In the genomic region with DNA sequence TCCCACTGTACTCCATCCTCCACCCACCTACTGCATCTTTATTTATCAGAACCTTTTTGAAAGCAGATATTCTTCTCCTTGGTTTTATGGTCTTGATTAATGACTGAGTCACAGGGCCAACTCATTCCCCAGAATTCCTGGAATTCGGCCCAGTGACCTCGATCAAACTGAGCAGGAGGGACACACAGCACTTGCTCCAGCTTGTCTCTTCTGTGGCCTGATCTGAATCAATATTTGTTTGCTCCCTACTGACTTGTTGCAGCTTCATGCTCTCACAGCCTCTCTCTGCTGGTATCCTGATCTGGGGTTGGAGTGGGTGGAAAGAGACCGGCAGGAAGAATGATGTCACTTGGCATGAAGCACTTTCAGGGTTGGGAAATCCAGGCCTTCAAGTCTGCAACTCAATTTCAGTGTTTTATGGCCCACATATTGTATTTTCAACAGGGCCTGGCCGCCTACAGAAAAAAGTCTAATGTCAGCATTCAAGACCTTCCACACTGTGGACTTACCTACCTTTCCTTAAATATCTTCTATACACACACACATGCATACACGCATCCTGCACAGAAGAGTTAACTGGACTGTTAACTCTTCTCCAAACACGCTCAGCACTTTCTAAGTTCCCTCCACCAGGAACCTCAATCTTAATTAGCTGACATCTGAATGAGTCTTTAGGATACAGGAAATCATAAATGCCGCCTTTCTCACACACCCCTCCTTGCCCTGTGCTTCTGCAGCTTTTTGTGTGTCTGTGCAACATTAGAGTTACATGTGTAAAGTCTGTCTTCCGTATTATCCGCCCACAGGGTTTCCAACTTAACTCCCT, we compare ENCODE assay signal across 8 cellular contexts. TPM values are rescaled to one million over a fixed set of nuclear protein-coding genes. Genes with fewer than 3 reads are reported as not detected.
DNase-seq lines count a peak whose midpoint lies in the region; ATAC-seq and TF ChIP-seq lines count a peak whose summit lies in the region.

No MANE protein-coding gene starts in this region.

- DNase-seq in activated CD8-positive, alpha-beta memory T cell treated with anti-CD3 and anti-CD28 coated beads, Interleukin-2, amount 10 ng/mL, durations not matched to agents 7 days and 5 days, result peak; percentile 41
- DNase-seq in activated CD8-positive, alpha-beta memory T cell treated with anti-CD3 and anti-CD28 coated beads, Interleukin-2, amount 50 U/mL, for 48 hours, result no peak
- peak; percentile 59 for DNase-seq in NCI-H510A treated with DMSO at 0.1 percent for 48 hours (lab: John Stamatoyannopoulos, UW)
- DNase-seq in coronary artery (ENCODE audit: low spot score), result peak; percentile 82
- DNase-seq in mesendoderm, result peak; percentile 75
- DNase-seq in retina, result no peak

- no peak for TF ChIP-seq CTCF in coronary artery (IDR thresholded peaks at IDR 0.05)

- no CpG with 5 or more reads among the region's 9 CpGs for WGBS in mesendoderm (ENCODE audit: extremely low coverage, insufficient coverage, low lambda C conversion rate)

- no peak overlapping the region for H3K18ac ChIP-seq in mesendoderm (ENCODE audit: low read length)

- CTCF ChIA-PET in activated CD8-positive, alpha-beta memory T cell treated with anti-CD3 and anti-CD28 coated beads, Interleukin-2, amount 10 ng/mL, durations not matched to agents 7 days and 5 days (lab: Charles Lee), result interaction anchor here (0.6 kb wide), 1 partner anchor 703 kb away, joined by 4 read pairs; no protein-coding TSS in a partner anchor

- peaks cover 38% of the 10 kb centered on the region for H3K79me1 ChIP-seq in mesendoderm (ENCODE audit: low read length)

- peak overlapping the region; percentile 73 for H3K27ac Mint-ChIP-seq in activated CD8-positive, alpha-beta memory T cell treated with anti-CD3 and anti-CD28 coated beads, Interleukin-2, amount 10 ng/mL, durations not matched to agents 7 days and 5 days

- H3K4me1 ChIP-seq in mesendoderm (ENCODE audit: control insufficient read depth, low read depth, low read length), result peaks cover 23% of the 10 kb centered on the region

- no peaks in the 10 kb centered on the region for H3K9me3 Mint-ChIP-seq in activated CD8-positive, alpha-beta memory T cell treated with anti-CD3 and anti-CD28 coated beads, Interleukin-2, amount 10 ng/mL, durations not matched to agents 7 days and 5 days (ENCODE audit: low read depth)

- H3K36me3 ChIP-seq in mesendoderm (ENCODE audit: control insufficient read depth, insufficient read depth, low read length), result peaks cover 8% of the 10 kb centered on the region

- H3K27me3 ChIP-seq in mesendoderm (ENCODE audit: insufficient read depth, low read length, poor library complexity), result no peaks in the 10 kb centered on the region

- H3K4me1 Mint-ChIP-seq in activated CD8-positive, alpha-beta memory T cell treated with anti-CD3 and anti-CD28 coated beads, Interleukin-2, amount 10 ng/mL, durations not matched to agents 7 days and 5 days, result peaks cover 79% of the 10 kb centered on the region

- H3K23ac ChIP-seq in mesendoderm (ENCODE audit: low read length), result no peak overlapping the region

- H3K36me3 Mint-ChIP-seq in activated CD8-positive, alpha-beta memory T cell treated with anti-CD3 and anti-CD28 coated beads, Interleukin-2, amount 10 ng/mL, durations not matched to agents 7 days and 5 days, result peaks cover 54% of the 10 kb centered on the region

- no peak overlapping the region for H3K4me2 ChIP-seq in mesendoderm (ENCODE audit: low read length)

- H3K9ac ChIP-seq in mesendoderm (ENCODE audit: low read length), result peak overlapping the region; percentile 15

- H3K56ac ChIP-seq in mesendoderm (ENCODE audit: low read length), result peak overlapping the region; percentile 10

- H3K27ac ChIP-seq in coronary artery (peak overlapping the region; percentile 98), mesendoderm (ENCODE audit: low read depth, low read length) (peak overlapping the region; percentile 1)

- no peaks in the 10 kb centered on the region for H3K27me3 Mint-ChIP-seq in activated CD8-positive, alpha-beta memory T cell treated with anti-CD3 and anti-CD28 coated beads, Interleukin-2, amount 10 ng/mL, durations not matched to agents 7 days and 5 days

- no peak for ATAC-seq in activated CD8-positive, alpha-beta memory T cell treated with anti-CD3 and anti-CD28 coated beads, Interleukin-2, amount 10 ng/mL, durations not matched to agents 7 days and 5 days
- ATAC-seq in HG03025 (IDR thresholded peaks at IDR 0.05; ENCODE audit: low FRiP score, unreplicated experiment), result no peak
- no peak for ATAC-seq in GM21515 (IDR thresholded peaks at IDR 0.05; ENCODE audit: unreplicated experiment)

- H3K79me2 ChIP-seq in mesendoderm (ENCODE audit: control insufficient read depth, insufficient read depth, low read length), result peaks cover 86% of the 10 kb centered on the region

- H4K8ac ChIP-seq in mesendoderm (ENCODE audit: low read depth, low read length), result no peak overlapping the region

- H3K4me3 ChIP-seq in coronary artery, result peak overlapping the region; percentile 90
- no peak overlapping the region for H3K4me3 ChIP-seq in mesendoderm (ENCODE audit: low read length)

- H2BK15ac ChIP-seq in mesendoderm (replicated peaks; ENCODE audit: low read depth), result no peak overlapping the region

- peak overlapping the region; percentile 0 for H3K4me3 Mint-ChIP-seq in activated CD8-positive, alpha-beta memory T cell treated with anti-CD3 and anti-CD28 coated beads, Interleukin-2, amount 10 ng/mL, durations not matched to agents 7 days and 5 days

- no peak overlapping the region for H3K4ac ChIP-seq in mesendoderm (ENCODE audit: low read depth, low read length)

- H2BK120ac ChIP-seq in mesendoderm (ENCODE audit: low read depth, low read length), result no peak overlapping the region

- no peak overlapping the region for H4K5ac ChIP-seq in mesendoderm (ENCODE audit: low read length)

- no peak overlapping the region for H2AK5ac ChIP-seq in mesendoderm (ENCODE audit: low read length)

- H2BK5ac ChIP-seq in mesendoderm (ENCODE audit: low read length), result no peak overlapping the region

RNA-seq across cellular contexts. Expression of gene ANXA2, which starts 4.6 kb away (rescaled TPM):
- 100 to 1,000 TPM; 382 to 422 TPM for total RNA-seq in activated CD8-positive, alpha-beta memory T cell treated with anti-CD3 and anti-CD28 coated beads, Interleukin-2, amount 10 ng/mL, durations not matched to agents 7 days and 5 days
- polyA plus RNA-seq in mesendoderm (2013, experiment 1 of 2), result 433 TPM
- polyA plus RNA-seq in mesendoderm (2013, experiment 2 of 2), result 451 TPM

Comparison
In these comparisons a context has a peak if more than half of its experiments do, and no peak if none do; other contexts are left out.
1. DNase-seq: peak in activated CD8-positive, alpha-beta memory T cell treated with anti-CD3 and anti-CD28 coated beads, Interleukin-2, amount 10 ng/mL, durations not matched to agents 7 days and 5 days (single experiment), NCI-H510A treated with DMSO at 0.1 percent for 48 hours (single experiment), coronary artery (single experiment) and mesendoderm (single experiment); none in activated CD8-positive, alpha-beta memory T cell treated with anti-CD3 and anti-CD28 coated beads, Interleukin-2, amount 50 U/mL, for 48 hours (single experiment) and retina (single experiment).